Comparison of ENCODE assay signal across 9 cellular contexts in the genomic region with DNA sequence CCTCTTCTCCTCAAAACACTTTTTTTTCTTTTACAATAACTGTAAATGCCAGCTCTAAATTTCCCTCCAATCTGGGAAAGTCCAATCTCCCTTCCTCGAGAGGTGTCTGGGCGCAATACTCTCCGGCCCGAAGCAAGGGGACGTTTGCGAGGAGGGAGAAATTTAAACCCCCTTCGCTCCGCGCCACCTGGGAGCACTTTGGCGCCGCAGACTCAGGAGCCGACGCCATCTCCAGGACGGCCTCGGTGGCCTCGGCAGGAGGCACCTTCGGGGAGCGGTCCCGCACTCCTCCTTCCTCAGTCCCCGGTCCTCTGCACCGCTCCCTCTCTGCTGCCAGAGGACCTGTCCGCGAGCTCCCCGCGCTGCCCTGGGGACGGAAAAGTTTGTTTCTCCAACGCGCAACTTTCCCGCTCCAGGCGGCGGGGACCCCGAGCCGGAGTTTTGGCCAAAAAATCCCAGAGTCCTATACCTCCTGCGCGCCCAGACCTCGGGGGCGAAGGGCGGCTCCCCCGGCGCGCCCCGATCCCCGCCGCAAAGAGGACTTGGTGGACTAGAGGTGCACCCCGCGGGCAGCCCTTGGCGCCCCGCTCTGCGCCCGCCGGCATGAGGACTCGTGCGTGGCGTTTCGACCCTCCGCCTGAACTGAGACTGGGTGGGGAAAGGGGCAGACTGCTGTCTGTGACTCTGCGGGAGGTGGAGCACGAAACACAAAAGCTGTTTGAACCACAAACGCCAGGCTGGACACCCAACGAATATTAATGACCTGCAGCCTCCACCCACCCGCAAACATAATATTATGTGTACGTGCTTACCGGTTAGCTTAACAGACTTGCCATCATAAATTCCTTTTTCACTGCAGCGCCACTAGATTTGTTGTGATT.
DNase-seq lines count a peak whose midpoint lies in the region; TF ChIP-seq lines count a peak whose summit lies in the region.
"Had no signal": no experiment of that assay in that cellular context is flagged by ENCODE, and none has a peak within 500 bp of the region (broad histone marks: within the 10 kb centered on the region; RNA-seq: fewer than 3 reads in every experiment).

No MANE protein-coding gene starts in this region.

- H3K4me3 ChIP-seq in epithelial cell of proximal tubule (ENCODE audit: low read depth, low read length) (peak overlapping the region; percentile 66), neuron (ENCODE audit: low read length) (peak overlapping the region; percentile 41)
- no peak overlapping the region for H3K4me3 ChIP-seq in CD8-positive, alpha-beta memory T cell (ENCODE audit: low read length)

- DNase-seq in DMS114 treated with DMSO at 0.1 percent for 48 hours (lab: John Stamatoyannopoulos, UW; ENCODE audit: unreplicated experiment): peak; percentile 57
- peak; percentile 43 for DNase-seq in LoVo (ENCODE audit: low spot score)
- no peak for DNase-seq in epithelial cell of proximal tubule (ENCODE audit: low read depth)
- no peak for DNase-seq in stimulated activated CD4-positive, alpha-beta T cell treated with anti-CD3 and anti-CD28 coated beads, Interleukin-1b, Interleukin-23, amount 100 ng/mL, for 48 hours
- DNase-seq in midbrain (lab: John Stamatoyannopoulos, UW): no peak
- no peak for DNase-seq in T-helper 1 cell
- DNase-seq in CD8-positive, alpha-beta memory T cell: no peak
- DNase-seq: T-cell had no signal

- no peaks in the 10 kb centered on the region for H3K4me1 Mint-ChIP-seq in CD8-positive, alpha-beta memory T cell

- CTCF ChIA-PET in CD8-positive, alpha-beta memory T cell (lab: Charles Lee): no interaction called here

- peak overlapping the region; percentile 39 for H2AFZ ChIP-seq in neuron (ENCODE audit: low read depth, low read length)

- H3K4me3 Mint-ChIP-seq in CD8-positive, alpha-beta memory T cell: no peak overlapping the region

- H3K27ac ChIP-seq in CD8-positive, alpha-beta memory T cell (ENCODE audit: low read depth, low read length): no peak overlapping the region

- peaks cover 14% of the 10 kb centered on the region for H3K4me1 ChIP-seq in neuron (ENCODE audit: insufficient read depth, low read length)
- no peaks in the 10 kb centered on the region for H3K4me1 ChIP-seq in CD8-positive, alpha-beta memory T cell (ENCODE audit: insufficient read depth, low read length)

- peaks cover 0 to 2% (median 0%) of the 10 kb centered on the region in 3 donors for H3K36me3 Mint-ChIP-seq in CD8-positive, alpha-beta memory T cell
- H3K36me3 Mint-ChIP-seq: T-cell had no signal

- peaks cover 0 to 7% (median 0%) of the 10 kb centered on the region in 5 donors for H3K9me3 Mint-ChIP-seq in CD8-positive, alpha-beta memory T cell
- H3K9me3 Mint-ChIP-seq: T-cell had no signal

- no peaks in the 10 kb centered on the region for H3K36me3 ChIP-seq in neuron (ENCODE audit: insufficient read depth, low read length)
- no peaks in the 10 kb centered on the region for H3K36me3 ChIP-seq in CD8-positive, alpha-beta memory T cell (ENCODE audit: insufficient read depth, low read length)

- POLR2A ChIA-PET in CD8-positive, alpha-beta memory T cell (lab: Charles Lee): no interaction called here

- H3K9me3 ChIP-seq in neuron (ENCODE audit: low read length): no peaks in the 10 kb centered on the region
- no peaks in the 10 kb centered on the region for H3K9me3 ChIP-seq in CD8-positive, alpha-beta memory T cell (ENCODE audit: low read length)

- peaks cover 3% of the 10 kb centered on the region for H3K27me3 ChIP-seq in neuron (ENCODE audit: insufficient read depth, low read length)
- H3K27me3 ChIP-seq in CD8-positive, alpha-beta memory T cell (ENCODE audit: insufficient read depth, low read length, poor library complexity, severe bottlenecking): peaks cover 15% of the 10 kb centered on the region

- no peak overlapping the region for H3K27ac Mint-ChIP-seq in CD8-positive, alpha-beta memory T cell
- H3K27ac Mint-ChIP-seq: T-cell had no signal

- TF ChIP-seq CTCF in epithelial cell of proximal tubule (conservative IDR thresholded peaks at IDR 0.05; ENCODE audit: low read depth, low read length): no peak

- peaks cover 21 to 58% of the 10 kb centered on the region in 2 donors for H3K27me3 Mint-ChIP-seq in CD8-positive, alpha-beta memory T cell

Comparison
In these comparisons a context has a peak if more than half of its experiments do, and no peak if none do; other contexts are left out.
1. DNase-seq: peak in DMS114 treated with DMSO at 0.1 percent for 48 hours (single experiment) and LoVo (single experiment); none in epithelial cell of proximal tubule (single experiment), stimulated activated CD4-positive, alpha-beta T cell treated with anti-CD3 and anti-CD28 coated beads, Interleukin-1b, Interleukin-23, amount 100 ng/mL, for 48 hours (single experiment), midbrain (single experiment), T-helper 1 cell (0 of 5) and CD8-positive, alpha-beta memory T cell (0 of 5).